9 cellular contexts compared by ENCODE assay signal in genomic region chr10:72322280-72323058, GRCh38. TPM values are rescaled to one million over a fixed set of nuclear protein-coding genes. Genes with fewer than 3 reads are reported as not detected.
DNase-seq lines count a peak whose midpoint lies in the region; ATAC-seq and TF ChIP-seq lines count a peak whose summit lies in the region.
"Had no signal": no experiment of that assay in that cellular context is flagged by ENCODE, and none has a peak within 500 bp of the region (broad histone marks: within the 10 kb centered on the region; RNA-seq: fewer than 3 reads in every experiment).

No MANE protein-coding gene starts in this region.

- no peaks in the 10 kb centered on the region for H3K27me3 ChIP-seq in right cardiac atrium (ENCODE audit: control insufficient read depth, insufficient read depth)
- H3K27me3 ChIP-seq in hepatocyte, result no peaks in the 10 kb centered on the region
- H3K27me3 ChIP-seq in upper lobe of right lung, result no peaks in the 10 kb centered on the region

- H3K36me3 ChIP-seq in hepatocyte (replicated peaks; ENCODE audit: insufficient read depth, low read depth) (no peaks in the 10 kb centered on the region), upper lobe of right lung (no peaks in the 10 kb centered on the region)
- H3K36me3 ChIP-seq: thoracic aorta had no signal

- ATAC-seq in right cardiac atrium (no peak), left cardiac atrium (no peak), upper lobe of right lung (no peak), HG02678 (IDR thresholded peaks at IDR 0.05; ENCODE audit: unreplicated experiment) (no peak), HG03175 (IDR thresholded peaks at IDR 0.05; ENCODE audit: unreplicated experiment) (no peak)

- TF ChIP-seq CTCF in hepatocyte (IDR thresholded peaks at IDR 0.05; ENCODE audit: poor library complexity) (no peak), upper lobe of right lung (IDR thresholded peaks at IDR 0.05) (no peak)

- intact Hi-C loops in right cardiac atrium (cut with DNase I), result loop anchor here in 2 of 4 donors (10.0 kb wide), 2 partner anchors 48 to 98 kb away; partner anchors contain the start of gene DDIT4 (in 2 of the 2)
- intact Hi-C loops in left cardiac atrium (cut with DNase I), result loop anchor here in 1 of 2 donors (10.0 kb wide), 1 partner anchor 48 kb away; the partner anchor contains the start of gene DDIT4
- intact Hi-C loops in upper lobe of right lung (cut with DNase I), result loop anchor here (10.0 kb wide), 1 partner anchor 98 kb away; no protein-coding TSS in a partner anchor

- H2AFZ ChIP-seq in hepatocyte, result no peak overlapping the region

- no peaks in the 10 kb centered on the region for H3K79me2 ChIP-seq in hepatocyte

- WGBS in right cardiac atrium, result 91% methylated on average over 16 of the region's 16 CpGs
- 94% methylated on average over 12 of the region's 16 CpGs for WGBS in hepatocyte (ENCODE audit: low lambda C conversion rate, missing lambda C conversion rate)

- H3K9me2 ChIP-seq in hepatocyte (replicated peaks; ENCODE audit: insufficient read depth), result no peaks in the 10 kb centered on the region

- no peak overlapping the region for H3K4me2 ChIP-seq in hepatocyte

- peak in 2 of 3 donors; percentile 3 to 52 for DNase-seq in right cardiac atrium
- no peak for DNase-seq in left cardiac atrium
- DNase-seq in activated T-cell treated with anti-CD3 and anti-CD28 coated beads, Interleukin-2, amount 50 U/mL, for 1 hour, result peak; percentile 70
- peak; percentile 51 for DNase-seq in hepatocyte (ENCODE audit: low spot score)
- no peak for DNase-seq in upper lobe of right lung
- no peak for DNase-seq in mesenteric fat pad (ENCODE audit: low spot score)

- H3K9me3 ChIP-seq in right cardiac atrium (ENCODE audit: control insufficient read depth, low read length) (no peaks in the 10 kb centered on the region), hepatocyte (ENCODE audit: low read depth) (no peaks in the 10 kb centered on the region), upper lobe of right lung (no peaks in the 10 kb centered on the region)
- H3K9me3 ChIP-seq: thoracic aorta had no signal

- no peaks in the 10 kb centered on the region for H4K20me1 ChIP-seq in hepatocyte (ENCODE audit: insufficient read depth, poor library complexity, severe bottlenecking)

- H3K4me3 ChIP-seq in right cardiac atrium (ENCODE audit: low read length) (no peak overlapping the region), hepatocyte (no peak overlapping the region), upper lobe of right lung (no peak overlapping the region)
- H3K4me3 ChIP-seq: thoracic aorta had no signal

- H3K4me1 ChIP-seq in right cardiac atrium (ENCODE audit: control insufficient read depth, insufficient read depth, low read length), result peaks cover 7% of the 10 kb centered on the region
- peaks cover 49% of the 10 kb centered on the region for H3K4me1 ChIP-seq in hepatocyte (ENCODE audit: insufficient read depth)
- H3K4me1 ChIP-seq in upper lobe of right lung, result peaks cover 67% of the 10 kb centered on the region

- H3K27ac ChIP-seq in right cardiac atrium (ENCODE audit: low read length) (no peak overlapping the region), hepatocyte (peak overlapping the region; percentile 98), upper lobe of right lung (peak overlapping the region; percentile 89)
- H3K27ac ChIP-seq: thoracic aorta had no signal

RNA-seq across cellular contexts. Expression of gene DNAJB12, which starts 32.2 kb away (rescaled TPM):
- total RNA-seq in right cardiac atrium, result 10 to 100 TPM; 26.9 to 35.0 (median 30.9) TPM
- polyA plus RNA-seq in right cardiac atrium, result 25.8 TPM
- total RNA-seq in left cardiac atrium, result 10 to 100 TPM; 25.8 to 33.4 TPM
- 31.0 and 33.5 TPM in 2 replicates for total RNA-seq in hepatocyte
- 40.3 and 41.5 TPM in 2 replicates for polyA plus RNA-seq in hepatocyte
- 39.9 TPM for total RNA-seq in upper lobe of right lung
- 37.7 TPM for total RNA-seq in mesenteric fat pad

RNA-seq across cellular contexts. Expression of gene DDIT4, which starts 48.7 kb away (rescaled TPM):
- 100 to 1,000 TPM in 1 of 4 donors, 10 to 100 TPM in 3; 33.0 to 113 (median 76.5) TPM for total RNA-seq in right cardiac atrium
- polyA plus RNA-seq in right cardiac atrium, result 53.6 TPM
- 100 to 1,000 TPM in 1 of 2 donors, 10 to 100 TPM in 1; 88.8 to 112 TPM for total RNA-seq in left cardiac atrium
- 162 and 165 TPM in 2 replicates for total RNA-seq in hepatocyte
- polyA plus RNA-seq in hepatocyte, result 189 and 235 TPM in 2 replicates
- total RNA-seq in upper lobe of right lung, result 200 TPM
- total RNA-seq in mesenteric fat pad, result 236 TPM

Comparison
In these comparisons a context has a peak if more than half of its experiments do, and no peak if none do; other contexts are left out.
1. DNase-seq: peak in right cardiac atrium (2 of 3), activated T-cell treated with anti-CD3 and anti-CD28 coated beads, Interleukin-2, amount 50 U/mL, for 1 hour (single experiment) and hepatocyte (single experiment); none in left cardiac atrium (single experiment), upper lobe of right lung (single experiment) and mesenteric fat pad (single experiment).